In genomic region chr10:9075420-9075819, GRCh38 we compare ENCODE assay signal across 18 cellular contexts.
DNase-seq lines count a peak whose midpoint lies in the region; ATAC-seq and TF ChIP-seq lines count a peak whose summit lies in the region.
"Had no signal": no experiment of that assay in that cellular context is flagged by ENCODE, and none has a peak within 500 bp of the region (broad histone marks: within the 10 kb centered on the region; RNA-seq: fewer than 3 reads in every experiment).

No MANE protein-coding gene starts in this region.

- H3K27me3 ChIP-seq in neural cell (ENCODE audit: insufficient read depth, low read depth, low read length), result no peaks in the 10 kb centered on the region
- no peaks in the 10 kb centered on the region for H3K27me3 ChIP-seq in ascending aorta
- H3K27me3 ChIP-seq: BLaER1, SJCRH30 had no signal

- no peaks in the 10 kb centered on the region for H3K4me1 Mint-ChIP-seq in activated CD8-positive, alpha-beta memory T cell treated with anti-CD3 and anti-CD28 coated beads, Interleukin-2, amount 10 ng/mL, durations not matched to agents 7 days and 5 days

- H3K9me3 ChIP-seq in neural cell (ENCODE audit: low read length), result no peaks in the 10 kb centered on the region
- H3K9me3 ChIP-seq in ascending aorta, result no peaks in the 10 kb centered on the region
- H3K9me3 ChIP-seq: BLaER1, SJCRH30 had no signal

- H4K20me1 ChIP-seq in neural cell (ENCODE audit: insufficient read depth), result no peaks in the 10 kb centered on the region
- H4K20me1 ChIP-seq: BLaER1 had no signal

- no peaks in the 10 kb centered on the region for H3K36me3 Mint-ChIP-seq in activated CD8-positive, alpha-beta memory T cell treated with anti-CD3 and anti-CD28 coated beads, Interleukin-2, amount 10 ng/mL, durations not matched to agents 7 days and 5 days
- H3K36me3 Mint-ChIP-seq: CD8-positive, alpha-beta T cell had no signal

- H3K4me3 ChIP-seq in epithelial cell of esophagus (ENCODE audit: low read length) (no peak overlapping the region), neural cell (ENCODE audit: low read length) (no peak overlapping the region), ascending aorta (no peak overlapping the region)
- H3K4me3 ChIP-seq: BLaER1, SJCRH30 had no signal

- no peaks in the 10 kb centered on the region for H3K27me3 Mint-ChIP-seq in activated CD8-positive, alpha-beta memory T cell treated with anti-CD3 and anti-CD28 coated beads, Interleukin-2, amount 10 ng/mL, durations not matched to agents 7 days and 5 days

- TF ChIP-seq RAD21 in neural cell (conservative IDR thresholded peaks at IDR 0.05), result peak; percentile 66

- H3K4me2 ChIP-seq in neural cell (ENCODE audit: low read length), result no peak overlapping the region
- H3K4me2 ChIP-seq: BLaER1 had no signal

- H3K36me3 ChIP-seq in neural cell (ENCODE audit: insufficient read depth, low read length) (no peaks in the 10 kb centered on the region), ascending aorta (no peaks in the 10 kb centered on the region)
- H3K36me3 ChIP-seq: BLaER1, SJCRH30 had no signal

- TF ChIP-seq CTCF in epithelial cell of esophagus (IDR thresholded peaks at IDR 0.05; ENCODE audit: insufficient read depth, low read depth, low read length, missing control alignments) (peak; percentile 30), neural cell (IDR thresholded peaks at IDR 0.05; ENCODE audit: poor library complexity, severe bottlenecking) (peak; percentile 53), ascending aorta (IDR thresholded peaks at IDR 0.05) (no peak)

- no peak overlapping the region for H3K27ac ChIP-seq in neural cell (ENCODE audit: low read length)
- H3K27ac ChIP-seq in ascending aorta, result no peak overlapping the region
- H3K27ac ChIP-seq: BLaER1, RWPE1, SJCRH30 had no signal

- H3F3A ChIP-seq in neural cell (ENCODE audit: insufficient read depth, low read length, poor library complexity, severe bottlenecking), result no peaks in the 10 kb centered on the region

- no peaks in the 10 kb centered on the region for H3K9me2 ChIP-seq in neural cell (ENCODE audit: insufficient read depth, low read length)

- no peaks in the 10 kb centered on the region for H3K9me3 Mint-ChIP-seq in activated CD8-positive, alpha-beta memory T cell treated with anti-CD3 and anti-CD28 coated beads, Interleukin-2, amount 10 ng/mL, durations not matched to agents 7 days and 5 days (ENCODE audit: low read depth)
- H3K9me3 Mint-ChIP-seq: CD8-positive, alpha-beta T cell had no signal

- no peak overlapping the region for H3K27ac Mint-ChIP-seq in activated CD8-positive, alpha-beta memory T cell treated with anti-CD3 and anti-CD28 coated beads, Interleukin-2, amount 10 ng/mL, durations not matched to agents 7 days and 5 days
- H3K27ac Mint-ChIP-seq: CD8-positive, alpha-beta T cell had no signal

- no peak overlapping the region for H3K4me3 Mint-ChIP-seq in activated CD8-positive, alpha-beta memory T cell treated with anti-CD3 and anti-CD28 coated beads, Interleukin-2, amount 10 ng/mL, durations not matched to agents 7 days and 5 days
- H3K4me3 Mint-ChIP-seq: CD8-positive, alpha-beta T cell had no signal

- DNase-seq in OCI-M1 (lab: John Stamatoyannopoulos, UW) (peak; percentile 38), epithelial cell of esophagus (ENCODE audit: low read depth) (peak; percentile 20), ascending aorta (ENCODE audit: low spot score in 2 of 2) (no peak), HUDEP-2 (lab: John Stamatoyannopoulos, UW; ENCODE audit: unreplicated experiment in 76 of 76) (no peak)
- DNase-seq in activated CD8-positive, alpha-beta memory T cell treated with anti-CD3 and anti-CD28 coated beads, Interleukin-2, amount 10 ng/mL, durations not matched to agents 7 days and 5 days, result no peak
- DNase-seq: Calu3; CD8-positive, alpha-beta T cell; DMS53; KBM-7; NCI-H1105 treated with DMSO at 0.1 percent for 48 hours; NCI-H1694 treated with DMSO at 0.1 percent for 48 hours; NCI-H510A; NCI-H748 treated with DMSO at 0.1 percent for 48 hours; SJCRH30 had no signal

- no peak overlapping the region for H2AFZ ChIP-seq in neural cell (ENCODE audit: low read depth, low read length)

- CTCF ChIA-PET in activated CD8-positive, alpha-beta memory T cell treated with anti-CD3 and anti-CD28 coated beads, Interleukin-2, amount 10 ng/mL, durations not matched to agents 7 days and 5 days (lab: Charles Lee), result no interaction called here

- H3K9ac ChIP-seq in neural cell (ENCODE audit: low read length), result no peak overlapping the region
- H3K9ac ChIP-seq: BLaER1 had no signal

- no peaks in the 10 kb centered on the region for H3K4me1 ChIP-seq in ascending aorta
- H3K4me1 ChIP-seq: BLaER1, SJCRH30 had no signal

- H3K79me2 ChIP-seq in neural cell (replicated peaks; ENCODE audit: insufficient read depth, low read length), result no peaks in the 10 kb centered on the region

- intact Hi-C loops in ascending aorta (cut with DNase I), result no loop called here

- TF ChIP-seq EP300 in neural cell (conservative IDR thresholded peaks at IDR 0.05; ENCODE audit: poor library complexity, severe bottlenecking), result no peak

- no peak for ATAC-seq in SK-N-SH treated with all-trans-retinoic acid at 6 μM for 48 hours
- no peak for ATAC-seq in activated CD8-positive, alpha-beta memory T cell treated with anti-CD3 and anti-CD28 coated beads, Interleukin-2, amount 10 ng/mL, durations not matched to agents 7 days and 5 days
- ATAC-seq: CD8-positive, alpha-beta T cell had no signal

TF ChIP-seq in SK-N-SH treated with all-trans-retinoic acid at 6 μM for 48 hours, 23 proteins besides CTCF, POLR2A, EP300 and RAD21:
- TF ChIP-seq TCF4 (CRISPR knock-in tag; IDR thresholded peaks at IDR 0.05; ENCODE audit: borderline replicate concordance), result peak; percentile 34; the same call in 1 of the 2 replicates
- no peak for TF ChIP-seq SNAI2 (CRISPR knock-in tag; IDR thresholded peaks at IDR 0.05)
- no peak for TF ChIP-seq TOX (CRISPR knock-in tag; IDR thresholded peaks at IDR 0.05; ENCODE audit: borderline replicate concordance)
- TF ChIP-seq ISL1 (CRISPR knock-in tag; IDR thresholded peaks at IDR 0.05), result peak; percentile 39
- TF ChIP-seq ZFP30 (CRISPR knock-in tag; IDR thresholded peaks at IDR 0.05), result no peak

TF ChIP-seq in neural cell, 6 proteins besides CTCF, POLR2A, EP300 and RAD21:
- TF ChIP-seq MXI1 (conservative IDR thresholded peaks at IDR 0.05; ENCODE audit: poor library complexity, severe bottlenecking) (no peak), EZH2 (IDR thresholded peaks at IDR 0.05; ENCODE audit: borderline replicate concordance, insufficient read depth, low read length, poor library complexity, severe bottlenecking) (no peak), TAF1 (IDR thresholded peaks at IDR 0.05; ENCODE audit: low read depth) (no peak), SMC3 (conservative IDR thresholded peaks at IDR 0.05; ENCODE audit: poor library complexity) (peak; percentile 68), POLR2AphosphoS5 (IDR thresholded peaks at IDR 0.05) (no peak)
- TF ChIP-seq, protein P1, sequence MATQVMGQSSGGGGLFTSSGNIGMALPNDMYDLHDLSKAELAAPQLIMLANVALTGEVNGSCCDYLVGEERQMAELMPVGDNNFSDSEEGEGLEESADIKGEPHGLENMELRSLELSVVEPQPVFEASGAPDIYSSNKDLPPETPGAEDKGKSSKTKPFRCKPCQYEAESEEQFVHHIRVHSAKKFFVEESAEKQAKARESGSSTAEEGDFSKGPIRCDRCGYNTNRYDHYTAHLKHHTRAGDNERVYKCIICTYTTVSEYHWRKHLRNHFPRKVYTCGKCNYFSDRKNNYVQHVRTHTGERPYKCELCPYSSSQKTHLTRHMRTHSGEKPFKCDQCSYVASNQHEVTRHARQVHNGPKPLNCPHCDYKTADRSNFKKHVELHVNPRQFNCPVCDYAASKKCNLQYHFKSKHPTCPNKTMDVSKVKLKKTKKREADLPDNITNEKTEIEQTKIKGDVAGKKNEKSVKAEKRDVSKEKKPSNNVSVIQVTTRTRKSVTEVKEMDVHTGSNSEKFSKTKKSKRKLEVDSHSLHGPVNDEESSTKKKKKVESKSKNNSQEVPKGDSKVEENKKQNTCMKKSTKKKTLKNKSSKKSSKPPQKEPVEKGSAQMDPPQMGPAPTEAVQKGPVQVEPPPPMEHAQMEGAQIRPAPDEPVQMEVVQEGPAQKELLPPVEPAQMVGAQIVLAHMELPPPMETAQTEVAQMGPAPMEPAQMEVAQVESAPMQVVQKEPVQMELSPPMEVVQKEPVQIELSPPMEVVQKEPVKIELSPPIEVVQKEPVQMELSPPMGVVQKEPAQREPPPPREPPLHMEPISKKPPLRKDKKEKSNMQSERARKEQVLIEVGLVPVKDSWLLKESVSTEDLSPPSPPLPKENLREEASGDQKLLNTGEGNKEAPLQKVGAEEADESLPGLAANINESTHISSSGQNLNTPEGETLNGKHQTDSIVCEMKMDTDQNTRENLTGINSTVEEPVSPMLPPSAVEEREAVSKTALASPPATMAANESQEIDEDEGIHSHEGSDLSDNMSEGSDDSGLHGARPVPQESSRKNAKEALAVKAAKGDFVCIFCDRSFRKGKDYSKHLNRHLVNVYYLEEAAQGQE (IDR thresholded peaks at IDR 0.05; ENCODE audit: borderline replicate concordance), result no peak

Comparison
In these comparisons a context has a peak if more than half of its experiments do, and no peak if none do; other contexts are left out.
1. DNase-seq: peak in OCI-M1 (single experiment) and epithelial cell of esophagus (single experiment); none in ascending aorta (0 of 2), activated CD8-positive, alpha-beta memory T cell treated with anti-CD3 and anti-CD28 coated beads, Interleukin-2, amount 10 ng/mL, durations not matched to agents 7 days and 5 days (single experiment) and HUDEP-2 (0 of 76).
2. CTCF ChIP-seq: peak in epithelial cell of esophagus (single experiment) and neural cell (single experiment); none in ascending aorta (0 of 3).